In the genomic region with DNA sequence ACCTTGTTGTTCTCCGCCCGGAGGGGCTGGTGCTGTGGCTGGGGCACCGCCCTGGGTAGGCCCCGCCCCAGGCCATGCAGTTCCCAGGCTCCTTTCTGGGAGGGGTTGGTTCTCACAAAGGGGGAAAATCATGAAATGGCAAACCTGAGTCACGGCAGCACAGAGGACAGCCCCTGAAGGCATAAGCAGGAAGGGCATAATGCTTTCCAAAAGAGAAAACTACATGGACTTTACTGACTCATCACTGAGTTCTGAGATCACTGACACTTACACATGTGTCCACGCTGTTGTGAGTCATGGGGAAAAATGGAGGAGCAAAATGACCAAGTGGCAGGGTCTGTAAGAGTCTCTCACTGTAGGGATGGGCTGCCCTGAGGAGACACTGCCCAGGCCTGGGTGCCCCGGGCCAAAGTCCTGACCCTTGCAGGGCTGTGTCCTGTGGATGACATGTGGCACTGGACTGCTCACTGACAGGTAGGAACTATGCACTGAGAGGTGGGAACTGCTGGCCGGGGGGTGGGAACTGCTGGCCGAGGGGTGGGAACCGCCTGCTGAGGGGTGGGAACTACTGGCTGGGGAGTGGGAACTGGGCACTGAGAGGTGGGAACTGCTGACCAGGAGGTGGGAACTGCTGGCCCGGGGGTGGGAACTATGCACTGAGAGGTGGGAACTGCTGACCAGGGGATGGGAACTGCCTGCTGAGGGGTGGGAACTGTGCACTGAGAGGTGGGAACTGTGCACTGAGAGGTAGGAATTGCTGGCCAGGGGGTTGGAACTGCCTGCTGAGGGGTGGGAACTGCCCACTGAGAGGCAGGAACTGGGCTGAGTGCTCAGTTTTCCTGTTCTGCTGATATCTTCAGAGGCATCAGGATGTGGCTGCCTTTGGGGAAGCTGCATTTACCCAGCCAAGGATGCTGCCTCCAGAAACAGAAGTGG, we compare ENCODE assay signal across 10 cellular contexts.
DNase-seq lines count a peak whose midpoint lies in the region; ATAC-seq and TF ChIP-seq lines count a peak whose summit lies in the region.
"Had no signal": no experiment of that assay in that cellular context is flagged by ENCODE, and none has a peak within 500 bp of the region (broad histone marks: within the 10 kb centered on the region; RNA-seq: fewer than 3 reads in every experiment).

No MANE protein-coding gene starts in this region.

- H3K4me1 ChIP-seq in PC-3 (ENCODE audit: insufficient read depth, low read length): peaks cover 11% of the 10 kb centered on the region; the same call in 1 of the 2 replicates
- peaks cover 0 to 35% (median 28%) of the 10 kb centered on the region in 3 donors for H3K4me1 ChIP-seq in esophagus squamous epithelium
- peaks cover 3 to 4% of the 10 kb centered on the region in 2 donors for H3K4me1 ChIP-seq in uterus

- no peaks in the 10 kb centered on the region for H4K20me1 ChIP-seq in PC-3 (ENCODE audit: low read length)

- peak; percentile 88 for DNase-seq in GM03348 (ENCODE audit: low spot score)
- peak; percentile 90 for DNase-seq in PC-3
- DNase-seq in esophagus squamous epithelium (lab: John Stamatoyannopoulos, UW): no peak
- peak; percentile 70 for DNase-seq in renal cortical epithelial cell (ENCODE audit: low read depth)
- no peak for DNase-seq in activated gamma-delta T cell (lab: John Stamatoyannopoulos, UW)
- no peak for DNase-seq in NCI-H2227 (lab: John Stamatoyannopoulos, UW; ENCODE audit: unreplicated experiment)
- no peak for DNase-seq in uterus
- DNase-seq: activated naive CD8-positive, alpha-beta T cell treated with anti-CD3 and anti-CD28 coated beads, Interleukin-2, amount 10 ng/mL, durations not matched to agents 7 days and 5 days; NCI-H510A had no signal

- peak overlapping the region; percentile 85 for H3K9ac ChIP-seq in PC-3 (ENCODE audit: low read length)

- CTCF ChIA-PET in PC-3 (lab: Charles Lee): no interaction called here

- intact Hi-C loops in PC-3 (cut with micrococcal nuclease): no loop called here
- intact Hi-C loops in esophagus squamous epithelium (cut with DNase I): no loop called here
- intact Hi-C loops in uterus (cut with DNase I; ENCODE audit: low total_unique reads): no loop called here

- H3F3A ChIP-seq in PC-3 (ENCODE audit: low read length, unreplicated experiment): no peaks in the 10 kb centered on the region

- no peaks in the 10 kb centered on the region for H3K9me2 ChIP-seq in PC-3 (replicated peaks; ENCODE audit: low read length)

- no peak overlapping the region for H2AFZ ChIP-seq in PC-3 (ENCODE audit: low read length)

- POLR2A ChIA-PET in PC-3 (lab: Charles Lee; ENCODE audit: unreplicated experiment): no interaction called here

- H3K9me3 ChIP-seq in PC-3 (ENCODE audit: low read length) (no peaks in the 10 kb centered on the region), esophagus squamous epithelium (no peaks in the 10 kb centered on the region), uterus (no peaks in the 10 kb centered on the region)

- no peaks in the 10 kb centered on the region for H3K79me2 ChIP-seq in PC-3 (ENCODE audit: low read length)

- no peak for TF ChIP-seq CTCF in PC-3 (conservative IDR thresholded peaks at IDR 0.05; ENCODE audit: low read depth, low read length)
- TF ChIP-seq CTCF in esophagus squamous epithelium (IDR thresholded peaks at IDR 0.05): no peak
- no peak for TF ChIP-seq CTCF in uterus (IDR thresholded peaks at IDR 0.05)

- WGBS in esophagus squamous epithelium, 2 donors: 56 to 59% methylated on average over 4 to 6 of the region's 11 CpGs

- no peak overlapping the region for H3K4me3 ChIP-seq in PC-3 (ENCODE audit: low read length)
- H3K4me3 ChIP-seq in esophagus squamous epithelium: peak overlapping the region in 1 of 4 donors; percentile 12
- H3K4me3 ChIP-seq in uterus: no peak overlapping the region

- H3K27me3 ChIP-seq in PC-3 (ENCODE audit: low read length): no peaks in the 10 kb centered on the region
- peaks cover 0 to 8% (median 0%) of the 10 kb centered on the region in 4 donors for H3K27me3 ChIP-seq in esophagus squamous epithelium
- H3K27me3 ChIP-seq in uterus: no peaks in the 10 kb centered on the region

- no peaks in the 10 kb centered on the region for H3K36me3 ChIP-seq in PC-3 (ENCODE audit: low read depth, low read length)
- H3K36me3 ChIP-seq in esophagus squamous epithelium: no peaks in the 10 kb centered on the region
- H3K36me3 ChIP-seq in uterus: no peaks in the 10 kb centered on the region

- H3K27ac ChIP-seq in PC-3 (ENCODE audit: low read length): peak overlapping the region; percentile 95
- peak overlapping the region; percentile 57 to 89 (median 64) for H3K27ac ChIP-seq in esophagus squamous epithelium
- H3K27ac ChIP-seq in uterus: peak overlapping the region in 1 of 2 donors; percentile 35

- BruUV-seq in PC-3 (replicated peaks; lab: Mats Ljungman, UMichigan): no TSS peak

- ATAC-seq in PC-3: no peak
- ATAC-seq in HG02798 (IDR thresholded peaks at IDR 0.05; ENCODE audit: poor library complexity, unreplicated experiment): no peak

- TF ChIP-seq POLR2A in esophagus squamous epithelium (IDR thresholded peaks at IDR 0.05) (no peak), uterus (IDR thresholded peaks at IDR 0.05) (no peak)

- H3K4me2 ChIP-seq in PC-3 (ENCODE audit: low read length): peak overlapping the region; percentile 37; the same call in 1 of the 2 replicates

Comparison
In these comparisons a context has a peak if more than half of its experiments do, and no peak if none do; other contexts are left out.
1. DNase-seq: peak in GM03348 (single experiment), PC-3 (single experiment) and renal cortical epithelial cell (single experiment); none in esophagus squamous epithelium (single experiment), activated gamma-delta T cell (single experiment), NCI-H2227 (single experiment) and uterus (0 of 2).